Comparison of ENCODE assay signal across 16 cellular contexts in the genomic region with DNA sequence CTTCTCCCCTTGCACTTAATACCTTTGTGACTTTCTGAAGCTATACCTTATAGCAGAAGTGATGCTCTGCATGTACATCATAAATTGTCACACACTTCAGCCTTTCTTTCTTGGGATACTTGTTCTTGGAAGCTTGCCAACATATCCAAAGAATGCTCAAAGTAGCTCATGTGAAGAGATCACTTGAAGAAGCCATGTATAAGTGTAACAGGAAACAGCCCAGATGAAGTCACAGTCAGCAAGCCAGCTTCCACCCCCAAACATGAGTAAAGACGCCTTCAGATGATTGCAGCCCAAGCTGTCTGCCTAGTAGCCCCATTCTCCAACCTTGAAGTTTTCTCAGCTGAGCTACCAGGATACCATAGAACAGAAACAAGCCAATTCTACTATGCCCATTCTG. TPM values are rescaled to one million over a fixed set of nuclear protein-coding genes. Genes with fewer than 3 reads are reported as not detected.
"Had no signal": no experiment of that assay in that cellular context is flagged by ENCODE, and none has a peak within 500 bp of the region (broad histone marks: within the 10 kb centered on the region; RNA-seq: fewer than 3 reads in every experiment).

No MANE protein-coding gene starts in this region.

- H3K27ac Mint-ChIP-seq: activated B cell treated with CpG ODN at 0.5 μM for 24 hours; activated CD4-positive, alpha-beta T cell treated with anti-CD3 and anti-CD28 coated beads, Interleukin-2, amount 10 ng/mL, durations not matched to agents 24 days and 14 days; activated naive CD4-positive, alpha-beta T cell treated with anti-CD3 and anti-CD28 coated beads, Interleukin-2, amount 10 ng/mL, durations not matched to agents 7 days and 5 days; activated T-helper 2 cell treated with anti-CD3 and anti-CD28 coated beads, Interferon-gamma antibody, Interleukin-2, Interleukin-4, amounts not matched to agents 10 μg/mL and 5 μg/mL and 100 μg/mL, durations not matched to agents 14 hours and 24 hours and 36 hours; endodermal cell; naive thymus-derived CD4-positive, alpha-beta T cell; stimulated activated effector memory CD8-positive, alpha-beta T cell treated with anti-CD3 and anti-CD28 coated beads, Interleukin-12 subunit alpha, Interleukin-12 subunit beta, amount 100 ng/mL, for 72 hours had no signal

- H3K4me3 Mint-ChIP-seq: activated B cell treated with CpG ODN at 0.5 μM for 24 hours; activated CD4-positive, alpha-beta T cell treated with anti-CD3 and anti-CD28 coated beads, Interleukin-2, amount 10 ng/mL, durations not matched to agents 24 days and 14 days; activated naive CD4-positive, alpha-beta T cell treated with anti-CD3 and anti-CD28 coated beads, Interleukin-2, amount 10 ng/mL, durations not matched to agents 7 days and 5 days; central memory CD8-positive, alpha-beta T cell; endodermal cell; naive thymus-derived CD4-positive, alpha-beta T cell; stimulated activated effector memory CD8-positive, alpha-beta T cell treated with anti-CD3 and anti-CD28 coated beads, Interleukin-12 subunit alpha, Interleukin-12 subunit beta, amount 100 ng/mL, for 72 hours had no signal

- H3K27ac ChIP-seq: thyroid gland, uterus had no signal

- H3K4me1 Mint-ChIP-seq: activated B cell treated with CpG ODN at 0.5 μM for 24 hours; activated CD4-positive, alpha-beta T cell treated with anti-CD3 and anti-CD28 coated beads, Interleukin-2, amount 10 ng/mL, durations not matched to agents 24 days and 14 days; activated naive CD4-positive, alpha-beta T cell treated with anti-CD3 and anti-CD28 coated beads, Interleukin-2, amount 10 ng/mL, durations not matched to agents 7 days and 5 days; central memory CD8-positive, alpha-beta T cell; naive thymus-derived CD4-positive, alpha-beta T cell; stimulated activated effector memory CD8-positive, alpha-beta T cell treated with anti-CD3 and anti-CD28 coated beads, Interleukin-12 subunit alpha, Interleukin-12 subunit beta, amount 100 ng/mL, for 72 hours had no signal

- H3K27me3 Mint-ChIP-seq: activated B cell treated with CpG ODN at 0.5 μM for 24 hours; activated CD4-positive, alpha-beta T cell treated with anti-CD3 and anti-CD28 coated beads, Interleukin-2, amount 10 ng/mL, durations not matched to agents 24 days and 14 days; activated naive CD4-positive, alpha-beta T cell treated with anti-CD3 and anti-CD28 coated beads, Interleukin-2, amount 10 ng/mL, durations not matched to agents 7 days and 5 days; central memory CD8-positive, alpha-beta T cell; naive thymus-derived CD4-positive, alpha-beta T cell had no signal

- H3K9me3 Mint-ChIP-seq: activated T-helper 2 cell treated with anti-CD3 and anti-CD28 coated beads, Interferon-gamma antibody, Interleukin-2, Interleukin-4, amounts not matched to agents 10 μg/mL and 5 μg/mL and 100 μg/mL, durations not matched to agents 14 hours and 24 hours and 36 hours had no signal

- H3K27me3 ChIP-seq: thyroid gland, uterus had no signal

- H3K9me3 ChIP-seq: thyroid gland, uterus had no signal

- H3K36me3 Mint-ChIP-seq: activated naive CD4-positive, alpha-beta T cell treated with anti-CD3 and anti-CD28 coated beads, Interleukin-2, amount 10 ng/mL, durations not matched to agents 7 days and 5 days; naive thymus-derived CD4-positive, alpha-beta T cell; stimulated activated effector memory CD8-positive, alpha-beta T cell treated with anti-CD3 and anti-CD28 coated beads, Interleukin-12 subunit alpha, Interleukin-12 subunit beta, amount 100 ng/mL, for 72 hours had no signal

- H3K4me3 ChIP-seq: thyroid gland, uterus had no signal

- H3K36me3 ChIP-seq: thyroid gland, uterus had no signal

- DNase-seq: activated B cell treated with CpG ODN at 0.5 μM for 24 hours; activated CD4-positive, alpha-beta T cell treated with anti-CD3 and anti-CD28 coated beads, Interleukin-2, amount 10 ng/mL, durations not matched to agents 24 days and 14 days; activated naive CD4-positive, alpha-beta T cell treated with anti-CD3 and anti-CD28 coated beads, Interleukin-2, amount 10 ng/mL, durations not matched to agents 7 days and 5 days; endodermal cell; head of caudate nucleus; naive thymus-derived CD4-positive, alpha-beta T cell; right cardiac atrium; thyroid gland; uterus had no signal

- H3K4me1 ChIP-seq: thyroid gland, uterus had no signal

- ATAC-seq: naive thymus-derived CD4-positive, alpha-beta T cell; right cardiac atrium; stimulated activated effector memory CD8-positive, alpha-beta T cell treated with anti-CD3 and anti-CD28 coated beads, Interleukin-12 subunit alpha, Interleukin-12 subunit beta, amount 100 ng/mL, for 72 hours had no signal

RNA-seq across cellular contexts. Expression of a gene that starts 50.9 kb away (rescaled TPM):
- total RNA-seq: activated B cell treated with CpG ODN at 0.5 μM for 24 hours; activated CD4-positive, alpha-beta T cell treated with anti-CD3 and anti-CD28 coated beads, Interleukin-2, amount 10 ng/mL, durations not matched to agents 24 days and 14 days; activated CD8-positive, alpha-beta memory T cell treated with anti-CD3 and anti-CD28 coated beads for 36 hours; activated T-helper 2 cell treated with anti-CD3 and anti-CD28 coated beads, Interferon-gamma antibody, Interleukin-2, Interleukin-4, amounts not matched to agents 10 μg/mL and 5 μg/mL and 100 μg/mL, durations not matched to agents 14 hours and 24 hours and 36 hours; dermis microvascular lymphatic vessel endothelial cell; lung microvascular endothelial cell; mononuclear cell; naive thymus-derived CD4-positive, alpha-beta T cell had no signal
- polyA plus RNA-seq: naive thymus-derived CD4-positive, alpha-beta T cell had no signal
